Comparison of ENCODE assay signal across 8 cellular contexts in the genomic region with DNA sequence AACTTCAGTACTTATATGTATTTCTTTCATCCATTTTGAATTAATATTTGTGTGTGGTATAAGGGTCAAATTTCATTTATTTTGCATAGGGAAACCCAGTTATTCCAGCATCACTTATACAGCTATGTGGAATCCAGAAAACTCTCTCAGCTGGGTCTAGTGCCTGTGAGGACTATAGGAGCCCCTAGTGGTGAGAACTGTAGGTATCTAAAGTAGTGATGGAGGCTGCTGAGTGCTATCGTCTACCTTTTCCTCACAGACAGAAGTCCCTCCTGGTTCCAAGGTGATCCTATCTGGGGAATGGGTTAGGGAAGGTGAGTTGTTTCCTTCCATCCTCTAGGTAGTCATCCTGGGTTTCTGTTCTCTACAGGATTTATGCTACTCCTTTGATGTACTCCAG.
A peak's percentile ranks its signal among the peaks of the same experiment; 100 is the strongest.
DNase-seq lines count a peak whose midpoint lies in the region; ATAC-seq and TF ChIP-seq lines count a peak whose summit lies in the region.

No MANE protein-coding gene starts in this region.

- no peaks in the 10 kb centered on the region for H3K4me1 Mint-ChIP-seq in endodermal cell
- no peaks in the 10 kb centered on the region for H3K4me1 Mint-ChIP-seq in type B pancreatic cell (ENCODE audit: unreplicated experiment)
- peaks cover 7% of the 10 kb centered on the region for H3K4me1 Mint-ChIP-seq in mesothelial cell of epicardium

- intact Hi-C loops in right cardiac atrium (cut with DNase I): no loop called here

- no peaks in the 10 kb centered on the region for H3K9me3 ChIP-seq in cardiac muscle cell (ENCODE audit: low read depth)
- no peaks in the 10 kb centered on the region for H3K9me3 ChIP-seq in right cardiac atrium (ENCODE audit: control insufficient read depth, low read length)
- H3K9me3 ChIP-seq in endodermal cell (ENCODE audit: control insufficient read depth, low read length): peaks cover 8% of the 10 kb centered on the region

- H3K27me3 Mint-ChIP-seq in endodermal cell (ENCODE audit: insufficient read depth): no peaks in the 10 kb centered on the region
- no peaks in the 10 kb centered on the region for H3K27me3 Mint-ChIP-seq in type B pancreatic cell
- H3K27me3 Mint-ChIP-seq in mesothelial cell of epicardium (ENCODE audit: low read depth): no peaks in the 10 kb centered on the region

- H3K4me3 ChIP-seq in cardiac muscle cell: no peak overlapping the region
- no peak overlapping the region for H3K4me3 ChIP-seq in right cardiac atrium (ENCODE audit: low read length)
- no peak overlapping the region for H3K4me3 ChIP-seq in endodermal cell (ENCODE audit: low read length)

- TF ChIP-seq CTCF in cardiac muscle cell (IDR thresholded peaks at IDR 0.05; ENCODE audit: low read depth, low read length): peak; percentile 46
- TF ChIP-seq CTCF in endodermal cell (conservative IDR thresholded peaks at IDR 0.05): peak; percentile 80
- peak; percentile 62 for TF ChIP-seq CTCF in type B pancreatic cell (conservative IDR thresholded peaks at IDR 0.05)
- no peak for TF ChIP-seq CTCF in mesothelial cell of epicardium (IDR thresholded peaks at IDR 0.05; ENCODE audit: unreplicated experiment)

- H3K4me1 ChIP-seq in cardiac muscle cell (ENCODE audit: low read depth) (no peaks in the 10 kb centered on the region), right cardiac atrium (ENCODE audit: control insufficient read depth, insufficient read depth, low read length) (no peaks in the 10 kb centered on the region), endodermal cell (ENCODE audit: control insufficient read depth, insufficient read depth, low read length) (no peaks in the 10 kb centered on the region)

- H3K9ac ChIP-seq in endodermal cell (ENCODE audit: extremely low read depth, low read length, poor library complexity, severe bottlenecking): no peak overlapping the region

- H3K27ac Mint-ChIP-seq in endodermal cell: no peak overlapping the region
- no peak overlapping the region for H3K27ac Mint-ChIP-seq in type B pancreatic cell
- H3K27ac Mint-ChIP-seq in mesothelial cell of epicardium: no peak overlapping the region

- H3K27me3 ChIP-seq in cardiac muscle cell (no peaks in the 10 kb centered on the region), right cardiac atrium (ENCODE audit: control insufficient read depth, insufficient read depth) (no peaks in the 10 kb centered on the region), endodermal cell (ENCODE audit: control insufficient read depth, insufficient read depth, low read length, poor library complexity, severe bottlenecking) (no peaks in the 10 kb centered on the region)

- no peak overlapping the region for H3K4me3 Mint-ChIP-seq in endodermal cell
- H3K4me3 Mint-ChIP-seq in type B pancreatic cell: no peak overlapping the region
- no peak overlapping the region for H3K4me3 Mint-ChIP-seq in mesothelial cell of epicardium

- H3K27ac ChIP-seq in cardiac muscle cell: no peak overlapping the region
- H3K27ac ChIP-seq in right cardiac atrium (ENCODE audit: low read length): no peak overlapping the region
- no peak overlapping the region for H3K27ac ChIP-seq in endodermal cell (ENCODE audit: low read depth, low read length)

- H3K36me3 ChIP-seq in cardiac muscle cell (no peaks in the 10 kb centered on the region), endodermal cell (ENCODE audit: control insufficient read depth, insufficient read depth, low read length) (no peaks in the 10 kb centered on the region)

- H3K36me3 Mint-ChIP-seq in endodermal cell (ENCODE audit: low read depth): no peaks in the 10 kb centered on the region
- H3K36me3 Mint-ChIP-seq in type B pancreatic cell: no peaks in the 10 kb centered on the region
- H3K36me3 Mint-ChIP-seq in mesothelial cell of epicardium: no peaks in the 10 kb centered on the region

- ATAC-seq in right cardiac atrium: no peak
- ATAC-seq in GM21360 (IDR thresholded peaks at IDR 0.05; ENCODE audit: unreplicated experiment): no peak

- peak; percentile 20 to 22 for DNase-seq in cardiac muscle cell (ENCODE audit: low read depth in 1 of 2, low spot score in 1 of 2)
- DNase-seq in right cardiac atrium: no peak
- DNase-seq in NCI-H1694 (lab: John Stamatoyannopoulos, UW): peak; percentile 12
- DNase-seq in endodermal cell: peak; percentile 52
- no peak for DNase-seq in type B pancreatic cell (ENCODE audit: extremely low spot score, unreplicated experiment)
- no peak for DNase-seq in GF-D8 (lab: John Stamatoyannopoulos, UW)
- no peak for DNase-seq in mesothelial cell of epicardium (ENCODE audit: low spot score in 2 of 2, unreplicated experiment in 2 of 2)

- no peaks in the 10 kb centered on the region for H3K9me3 Mint-ChIP-seq in endodermal cell
- peaks cover 5% of the 10 kb centered on the region for H3K9me3 Mint-ChIP-seq in type B pancreatic cell
- H3K9me3 Mint-ChIP-seq in mesothelial cell of epicardium: peaks cover 9% of the 10 kb centered on the region

- 73% methylated on average over 1 of the region's 1 CpG for WGBS in right cardiac atrium
- WGBS in endodermal cell (ENCODE audit: insufficient coverage in 1 of 2, insufficient read length in 1 of 2), 2 experiments: 70% methylated on average over 1 of the region's 1 CpG; no CpG with 5 or more reads in 1 of the 2 experiments

Comparison
In these comparisons a context has a peak if more than half of its experiments do, and no peak if none do; other contexts are left out.
1. DNase-seq: peak in cardiac muscle cell (2 of 2), NCI-H1694 (single experiment) and endodermal cell (single experiment); none in right cardiac atrium (0 of 3), type B pancreatic cell (single experiment), GF-D8 (single experiment) and mesothelial cell of epicardium (0 of 2).